ENCODE assay signal across 11 cellular contexts in genomic region chr19:16373539-16373938, GRCh38. TPM values are rescaled to one million over a fixed set of nuclear protein-coding genes. Genes with fewer than 3 reads are reported as not detected.
DNase-seq lines count a peak whose midpoint lies in the region; TF ChIP-seq lines count a peak whose summit lies in the region.
"Had no signal": no experiment of that assay in that cellular context is flagged by ENCODE, and none has a peak within 500 bp of the region (broad histone marks: within the 10 kb centered on the region; RNA-seq: fewer than 3 reads in every experiment).

No MANE protein-coding gene starts in this region.

- H3K9me3 ChIP-seq in neutrophil: no peaks in the 10 kb centered on the region
- H3K9me3 ChIP-seq: Caco-2 had no signal

- H3K27ac ChIP-seq in neutrophil: peak overlapping the region; percentile 5

- peaks cover 37% of the 10 kb centered on the region for H3K36me3 ChIP-seq in neutrophil

- peaks cover 44 to 46% of the 10 kb centered on the region in 2 experiments for H3K4me1 ChIP-seq in neutrophil (ENCODE audit: control insufficient read depth in 1 of 2, insufficient read depth in 1 of 2, low read depth in 1 of 2, low read length in 1 of 2)
- H3K4me1 ChIP-seq: Caco-2 had no signal

- H3K27me3 ChIP-seq in neutrophil: no peaks in the 10 kb centered on the region

- DNase-seq in AG08396 (ENCODE audit: low spot score): peak; percentile 85
- peak; percentile 94 for DNase-seq in LHCN-M2 (ENCODE audit: low read depth)
- peak; percentile 84 for DNase-seq in fibroblast of peridontal ligament (ENCODE audit: extremely low read depth)
- DNase-seq in stimulated activated CD4-positive, alpha-beta T cell treated with anti-CD3 and anti-CD28 coated beads, Interleukin-1b, Interleukin-23, amount 100 ng/mL, for 48 hours: no peak
- DNase-seq in NCI-H748 (lab: John Stamatoyannopoulos, UW; ENCODE audit: unreplicated experiment): no peak
- DNase-seq in NCI-H1694 treated with DMSO at 0.1 percent for 48 hours (lab: John Stamatoyannopoulos, UW): no peak
- no peak for DNase-seq in stimulated activated CD4-positive, alpha-beta T cell treated with anti-CD3 and anti-CD28 coated beads, Interleukin-12 subunit alpha, Interleukin-12 subunit beta, amount 100 ng/mL, for 4 hours
- DNase-seq: Caco-2; NK-92 treated with Interleukin-12 subunit alpha and Interleukin-12 subunit beta, amount 100 ng/mL, for 24 hours had no signal

- no peak overlapping the region for H3K4me3 ChIP-seq in neutrophil (ENCODE audit: low read depth in 1 of 2, low read length in 1 of 2)
- H3K4me3 ChIP-seq: GM23338 had no signal

- TF ChIP-seq CTCF in neutrophil (IDR thresholded peaks at IDR 0.05): no peak

RNA-seq across cellular contexts. Expression of gene KLF2, which starts 48.9 kb away (rescaled TPM):
- 2.8 and 5.2 TPM in 2 replicates for total RNA-seq in LHCN-M2 (2014; rRNA removed)
- polyA plus RNA-seq in LHCN-M2 (2012): 17.7 TPM
- polyA plus RNA-seq: GM23338 had no signal

Comparison
In these comparisons a context has a peak if more than half of its experiments do, and no peak if none do; other contexts are left out.
1. DNase-seq: peak in AG08396 (single experiment), LHCN-M2 (single experiment) and fibroblast of peridontal ligament (single experiment); none in stimulated activated CD4-positive, alpha-beta T cell treated with anti-CD3 and anti-CD28 coated beads, Interleukin-1b, Interleukin-23, amount 100 ng/mL, for 48 hours (single experiment), NCI-H748 (single experiment), NCI-H1694 treated with DMSO at 0.1 percent for 48 hours (single experiment) and stimulated activated CD4-positive, alpha-beta T cell treated with anti-CD3 and anti-CD28 coated beads, Interleukin-12 subunit alpha, Interleukin-12 subunit beta, amount 100 ng/mL, for 4 hours (single experiment).